ENCODE assay signal across 7 cellular contexts in genomic region chrX:125152011-125152410, GRCh38.
"Had no signal": no experiment of that assay in that cellular context is flagged by ENCODE, and none has a peak within 500 bp of the region (broad histone marks: within the 10 kb centered on the region; RNA-seq: fewer than 3 reads in every experiment).

No MANE protein-coding gene starts in this region.

- H3K4me3 ChIP-seq: GM12878 had no signal

- DNase-seq: GDM1, GF-D8 had no signal

- FAIRE-seq: G401.6, GM12878, GM12891, GM12892, GM19239 had no signal

- ATAC-seq: GM12878 had no signal
